In genomic region chr14:103123128-103123633, GRCh38 we compare ENCODE assay signal across 1 cellular context.
TF ChIP-seq lines count a peak whose summit lies in the region.

Gene TNFAIP2, plus strand, starts transcription at chr14:103123461. Its CDS starts 2,997 bp downstream, at chr14:103126458.

TF ChIP-seq in K562, 482 proteins besides CTCF, POLR2A, EP300 and RAD21 (continued from another document and continues in another):
- TF ChIP-seq REST (CRISPR knock-in tag; IDR thresholded peaks at IDR 0.05; ENCODE audit: low read depth) (no peak), NONO (IDR thresholded peaks at IDR 0.05; ENCODE audit: low read depth in 2 of 2, low read length in 1 of 2) (peak in 1 of 2 experiments; percentile 88; a peak in 2 of 4 replicates), FOSL1 (tag; conservative IDR thresholded peaks at IDR 0.05) (no peak; the same call in 1 of the 2 replicates), KDM5B (IDR thresholded peaks at IDR 0.05; ENCODE audit: insufficient replicate concordance, low read depth, low read length) (peak; percentile 89), POLR2H (tag; IDR thresholded peaks at IDR 0.05; ENCODE audit: low read depth) (peak; percentile 66), SPI1 (IDR thresholded peaks at IDR 0.05; ENCODE audit: borderline replicate concordance, low read depth, low read length) (peak; percentile 38; the same call in 1 of the 2 replicates), NCOA4 (IDR thresholded peaks at IDR 0.05; ENCODE audit: partially characterized antibody) (no peak), ZBTB7A (IDR thresholded peaks at IDR 0.05; ENCODE audit: borderline replicate concordance, control insufficient read depth, low read depth, low read length) (peak; percentile 55; the same call in 1 of the 2 replicates), TCF3 (CRISPR knock-in tag; IDR thresholded peaks at IDR 0.05) (no peak), HIVEP1 (CRISPR knock-in tag; IDR thresholded peaks at IDR 0.05) (no peak), ZNF444 (CRISPR knock-in tag; IDR thresholded peaks at IDR 0.05) (no peak), RB1 (IDR thresholded peaks at IDR 0.05; ENCODE audit: low read depth) (0 out of 2 replicates have a peak, but pooled peaks have one; percentile 16), YY1 (IDR thresholded peaks at IDR 0.05; ENCODE audit: borderline replicate concordance in 1 of 3, control insufficient read depth in 1 of 3, extremely low read depth in 1 of 3, insufficient read depth in 3 of 3, insufficient read length in 1 of 3, insufficient replicate concordance in 2 of 3, low read depth in 1 of 3, low read length in 2 of 3) (peak in 2 of 3 experiments; percentile 15 to 51), FIP1L1 (IDR thresholded peaks at IDR 0.05; ENCODE audit: low read depth, low read length, poor library complexity, severe bottlenecking) (peak; percentile 29), KLF10 (CRISPR knock-in tag; IDR thresholded peaks at IDR 0.05) (no peak), KLF16 (IDR thresholded peaks at IDR 0.05) (no peak), BACH1 (tag; IDR thresholded peaks at IDR 0.05) (no peak), VEZF1 (CRISPR knock-in tag; IDR thresholded peaks at IDR 0.05) (peak; percentile 78), GTF2B (IDR thresholded peaks at IDR 0.05; ENCODE audit: extremely low read depth, insufficient read length) (no peak), PRPF4 (IDR thresholded peaks at IDR 0.05; ENCODE audit: insufficient read depth, low read depth, low read length, poor library complexity, severe bottlenecking) (no peak), XRCC5 (IDR thresholded peaks at IDR 0.05; ENCODE audit: low read depth, low read length) (no peak), ZNF592 (IDR thresholded peaks at IDR 0.05) (peak; percentile 85), TRIM25 (IDR thresholded peaks at IDR 0.05; ENCODE audit: borderline replicate concordance) (no peak), MEIS2 (IDR thresholded peaks at IDR 0.05; ENCODE audit: partially characterized antibody) (no peak), ATF1 (CRISPR knock-in tag; IDR thresholded peaks at IDR 0.05) (no peak), ATF1 (tag; IDR thresholded peaks at IDR 0.05) (no peak; the same call in 1 of the 2 replicates), HLTF (IDR thresholded peaks at IDR 0.05) (no peak), KLF6 (CRISPR knock-in tag; IDR thresholded peaks at IDR 0.05; ENCODE audit: borderline replicate concordance) (0 out of 2 replicates have a peak, but pooled peaks have one; percentile 23), ZNF764 (CRISPR knock-in tag; IDR thresholded peaks at IDR 0.05; ENCODE audit: low read depth) (no peak), IFI16 (CRISPR knock-in tag; IDR thresholded peaks at IDR 0.05) (no peak), ARID3A (IDR thresholded peaks at IDR 0.05; ENCODE audit: borderline replicate concordance, low read depth, low read length) (no peak), BRF1 (IDR thresholded peaks at IDR 0.05; ENCODE audit: borderline replicate concordance, extremely low read depth, insufficient read length) (no peak), ZBTB12 (CRISPR knock-in tag; IDR thresholded peaks at IDR 0.05) (0 out of 2 replicates have a peak, but pooled peaks have one; percentile 39), SP1 (CRISPR knock-in tag; IDR thresholded peaks at IDR 0.05) (no peak; the same call in 1 of the 2 replicates), POLR2B (IDR thresholded peaks at IDR 0.05; ENCODE audit: low read depth, partially characterized antibody) (peak; percentile 36), NR2F6 (CRISPR knock-in tag; IDR thresholded peaks at IDR 0.05) (no peak), TAF1 (IDR thresholded peaks at IDR 0.05; ENCODE audit: control insufficient read depth, extremely low read depth, insufficient read depth, low read length, severe bottlenecking) (peak; percentile 15), CGGBP1 (CRISPR knock-in tag; IDR thresholded peaks at IDR 0.05) (no peak), ZNF639 (CRISPR knock-in tag; conservative IDR thresholded peaks at IDR 0.05 in 1 of 2, IDR thresholded peaks at IDR 0.05 in 1 of 2) (0 out of 4 replicates have a peak, but pooled peaks of 1 of the 2 experiments have one; percentile 51), CTBP1 (IDR thresholded peaks at IDR 0.05; ENCODE audit: borderline replicate concordance) (0 out of 2 replicates have a peak, but pooled peaks have one; percentile 29), TEAD1 (CRISPR knock-in tag; IDR thresholded peaks at IDR 0.05) (0 out of 4 replicates have a peak, but pooled peaks of 1 of the 2 experiments have one; percentile 22), ZNF224 (CRISPR knock-in tag; IDR thresholded peaks at IDR 0.05) (no peak), PREB (CRISPR knock-in tag; IDR thresholded peaks at IDR 0.05) (no peak), CCNT2 (IDR thresholded peaks at IDR 0.05; ENCODE audit: borderline replicate concordance, extremely low read depth, insufficient read length, low read depth, low read length) (peak; percentile 6), ZNF140 (CRISPR knock-in tag; IDR thresholded peaks at IDR 0.05) (no peak), GABPB1 (CRISPR knock-in tag; IDR thresholded peaks at IDR 0.05) (peak; percentile 12; the same call in 1 of the 2 replicates)
